ENCODE assay signal across 1 cellular context in genomic region chr17:74262601-74263000, GRCh38.
TF ChIP-seq lines count a peak whose summit lies in the region.

No MANE protein-coding gene starts in this region.

TF ChIP-seq in H1, 55 proteins besides CTCF, POLR2A, EP300 and RAD21:
- TF ChIP-seq JUN (IDR thresholded peaks at IDR 0.05; ENCODE audit: low read depth, low read length): no peak
- no peak for TF ChIP-seq CEBPB (IDR thresholded peaks at IDR 0.05; ENCODE audit: low read depth, low read length)
- no peak for TF ChIP-seq SAP30 (IDR thresholded peaks at IDR 0.05; ENCODE audit: insufficient read depth, insufficient replicate concordance, low read length)
- TF ChIP-seq POLR2AphosphoS5 (IDR thresholded peaks at IDR 0.05; ENCODE audit: low read depth, low read length): no peak
- TF ChIP-seq CHD1 (IDR thresholded peaks at IDR 0.05; ENCODE audit: low read depth, low read length): no peak
- no peak for TF ChIP-seq SIN3A (conservative IDR thresholded peaks at IDR 0.05 in 1 of 2, IDR thresholded peaks at IDR 0.05 in 1 of 2; ENCODE audit: low read depth in 1 of 2, low read length in 2 of 2)
- no peak for TF ChIP-seq ASH2L (IDR thresholded peaks at IDR 0.05; ENCODE audit: low read length)
- no peak for TF ChIP-seq HDAC2 (IDR thresholded peaks at IDR 0.05; ENCODE audit: borderline replicate concordance in 1 of 2, low read depth in 2 of 2, low read length in 2 of 2)
- TF ChIP-seq RBBP5 (IDR thresholded peaks at IDR 0.05; ENCODE audit: borderline replicate concordance, low read depth, low read length): no peak
- no peak for TF ChIP-seq KDM1A (IDR thresholded peaks at IDR 0.05; ENCODE audit: borderline replicate concordance, low read length)
- TF ChIP-seq CREB1 (IDR thresholded peaks at IDR 0.05): no peak
- TF ChIP-seq CHD7 (IDR thresholded peaks at IDR 0.05; ENCODE audit: insufficient replicate concordance, low read length): no peak
